In the genomic region with DNA sequence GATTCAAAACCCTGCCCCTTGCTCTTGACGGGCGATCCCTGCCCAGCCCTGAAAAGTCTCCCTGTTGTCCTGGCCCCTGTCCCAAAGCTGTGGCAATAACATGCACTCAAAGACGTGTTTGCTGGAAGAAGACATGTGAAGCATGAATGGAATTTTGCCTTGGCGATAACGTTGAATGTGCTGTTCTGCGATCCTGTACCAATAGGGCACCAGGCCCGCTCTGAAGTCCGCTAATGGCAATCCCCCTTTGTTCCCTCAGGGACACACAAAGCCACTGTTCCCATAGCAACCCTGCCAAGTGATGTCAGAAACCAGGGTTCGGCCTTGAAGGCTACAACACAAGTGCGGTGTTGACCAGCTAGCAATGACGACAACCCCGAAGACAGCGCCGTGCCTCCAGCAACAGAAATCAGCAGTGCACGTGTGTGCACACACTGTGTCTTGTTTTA, we compare ENCODE assay signal across 9 cellular contexts.
DNase-seq lines count a peak whose midpoint lies in the region; ATAC-seq, FAIRE-seq and TF ChIP-seq lines count a peak whose summit lies in the region.
"Had no signal": no experiment of that assay in that cellular context is flagged by ENCODE, and none has a peak within 500 bp of the region (broad histone marks: within the 10 kb centered on the region; RNA-seq: fewer than 3 reads in every experiment).

No MANE protein-coding gene starts in this region.

- no peak for TF ChIP-seq RAD21 in HepG2 (CRISPR knock-in tag; IDR thresholded peaks at IDR 0.05)

- BruUV-seq in HepG2 (replicated peaks; lab: Mats Ljungman, UMichigan) = no TSS peak

- H3K4me1 ChIP-seq in endocrine pancreas (ENCODE audit: control insufficient read depth, insufficient read depth, low read length) (no peaks in the 10 kb centered on the region), HepG2 (ENCODE audit: insufficient read depth, low read length) (0 out of 2 replicates have a peak, but pooled peaks cover 8% of the 10 kb centered on the region), stomach (peaks cover 0 to 6% (median 0%) of the 10 kb centered on the region in 4 donors)

- peaks cover 13 to 15% of the 10 kb centered on the region in 2 donors for H3K27me3 Mint-ChIP-seq in T-cell

- no peaks in the 10 kb centered on the region for H3K9me3 ChIP-seq in endocrine pancreas (ENCODE audit: control insufficient read depth, low read length)
- H3K9me3 ChIP-seq in HepG2 (ENCODE audit: low read length) = no peaks in the 10 kb centered on the region
- no peaks in the 10 kb centered on the region for H3K9me3 ChIP-seq in stomach
- H3K9me3 ChIP-seq in MG63 = no peaks in the 10 kb centered on the region

- 31% methylated on average over 13 of the region's 15 CpGs for WGBS in HepG2 (ENCODE audit: low lambda C conversion rate)
- WGBS in stomach, 5 donors = 38 to 64% (median 43%) methylated on average over 15 of the region's 15 CpGs

- H3K79me2 ChIP-seq in HepG2 (ENCODE audit: insufficient read depth, low read length) = no peaks in the 10 kb centered on the region

- H3K36me3 ChIP-seq in endocrine pancreas (ENCODE audit: control insufficient read depth, insufficient read depth, low read length) = no peaks in the 10 kb centered on the region
- no peaks in the 10 kb centered on the region for H3K36me3 ChIP-seq in HepG2 (replicated peaks in 1 of 2; ENCODE audit: control insufficient read depth in 1 of 2, insufficient read depth in 2 of 2, low read length in 2 of 2)
- no peaks in the 10 kb centered on the region for H3K36me3 ChIP-seq in stomach
- H3K36me3 ChIP-seq in MG63 = no peaks in the 10 kb centered on the region

- no peaks in the 10 kb centered on the region for H3K4me1 Mint-ChIP-seq in T-cell

- POLR2A ChIA-PET in HepG2 (lab: Yijun Ruan, JAX) (no interaction called here), T-cell (lab: Charles Lee) (no interaction called here)

- intact Hi-C loops in HepG2 (cut with micrococcal nuclease; ENCODE audit: unreplicated experiment) = no loop called here
- intact Hi-C loops in stomach (cut with DNase I; ENCODE audit: low total_unique reads) = no loop called here

- ATAC-seq in HepG2 (peak; percentile 79), GM19455 (IDR thresholded peaks at IDR 0.05; ENCODE audit: unreplicated experiment) (no peak), T-cell (replicated peaks in 1 of 4) (no peak)
- ATAC-seq: activated CD4-positive, CD25-positive, alpha-beta regulatory T cell treated with anti-CD3 and anti-CD28 coated beads, Interleukin-2, amount 50 U/mL, for 24 hours had no signal

- no peak overlapping the region for H3K9ac ChIP-seq in endocrine pancreas (ENCODE audit: control insufficient read depth, insufficient read depth, low read length)
- no peak overlapping the region for H3K9ac ChIP-seq in HepG2 (ENCODE audit: insufficient read depth, low read depth, low read length)

- no peaks in the 10 kb centered on the region for H3K9me3 Mint-ChIP-seq in T-cell

- no peak for TF ChIP-seq CTCF in HepG2 (CRISPR knock-in tag; IDR thresholded peaks at IDR 0.05)
- no peak for TF ChIP-seq CTCF in stomach (IDR thresholded peaks at IDR 0.05)

- H3K27ac ChIP-seq in HepG2 (ENCODE audit: extremely low read length, insufficient read depth, low read length) = no peak overlapping the region
- peak overlapping the region in 2 of 5 donors; percentile 34 to 50 for H3K27ac ChIP-seq in stomach

- CTCF ChIA-PET in HepG2 (lab: Yijun Ruan, JAX; ENCODE audit: low intra/inter-chr PET ratio, low total read pairs) (no interaction called here), T-cell (lab: Charles Lee) (no interaction called here)

- TF ChIP-seq POLR2A in HepG2 (IDR thresholded peaks at IDR 0.05; ENCODE audit: insufficient read depth in 1 of 2, low read depth in 2 of 2, low read length in 2 of 2) = no peak
- no peak for TF ChIP-seq POLR2A in stomach (IDR thresholded peaks at IDR 0.05)

- H3K36me3 Mint-ChIP-seq in T-cell = no peaks in the 10 kb centered on the region

- no peak overlapping the region for H3K4me3 Mint-ChIP-seq in T-cell

- TF ChIP-seq EP300 in HepG2 (IDR thresholded peaks at IDR 0.05; ENCODE audit: low read depth in 2 of 2, low read length in 2 of 2) (peak in 1 of 2 experiments; percentile 68; a peak in 2 of 4 replicates), HepG2 (CRISPR knock-in tag; IDR thresholded peaks at IDR 0.05; ENCODE audit: borderline replicate concordance) (peak; percentile 22; the same call in 1 of the 2 replicates), stomach (IDR thresholded peaks at IDR 0.05) (peak; percentile 80)

- no peak overlapping the region for H3K4me2 ChIP-seq in HepG2 (ENCODE audit: low read depth, low read length)

- H4K20me1 ChIP-seq in HepG2 (ENCODE audit: insufficient read depth, low read length) = no peaks in the 10 kb centered on the region

- H3K27me3 ChIP-seq in endocrine pancreas (ENCODE audit: control insufficient read depth, insufficient read depth, low read length) = no peaks in the 10 kb centered on the region
- peaks cover 0 to 16% of the 10 kb centered on the region in 2 experiments; a peak in 2 of 5 replicates for H3K27me3 ChIP-seq in HepG2 (ENCODE audit: control insufficient read depth in 1 of 2, insufficient read depth in 2 of 2, low read length in 2 of 2)
- H3K27me3 ChIP-seq in stomach = peaks cover 0 to 7% (median 0%) of the 10 kb centered on the region in 3 donors
- no peaks in the 10 kb centered on the region for H3K27me3 ChIP-seq in MG63

- peak overlapping the region; percentile 16 for H3K4me3 ChIP-seq in endocrine pancreas (ENCODE audit: control insufficient read depth, insufficient read depth, low read length)
- no peak overlapping the region for H3K4me3 ChIP-seq in HepG2 (replicated peaks in 1 of 3; ENCODE audit: insufficient read depth in 1 of 3, low read depth in 2 of 3, low read length in 3 of 3)
- H3K4me3 ChIP-seq in stomach = no peak overlapping the region
- no peak overlapping the region for H3K4me3 ChIP-seq in MG63

- no peak overlapping the region for H2AFZ ChIP-seq in HepG2 (ENCODE audit: low read length)

- in situ Hi-C loops in HepG2 (cut with HindIII; ENCODE audit: extremely low pct_ligation_motif_present, low pct_unique_long_range_greater_than_20kb) = no loop called here

- peak; percentile 51 for FAIRE-seq in HepG2 (lab: Jason Lieb, UNC)

- DNase-seq in NCI-H146 treated with DMSO at 0.1 percent for 48 hours (lab: John Stamatoyannopoulos, UW; ENCODE audit: unreplicated experiment) (peak; percentile 36), HepG2 (ENCODE audit: low spot score) (peak; percentile 88), stomach (no peak), MG63 (no peak), D341Med (ENCODE audit: low spot score) (no peak), T-cell (no peak)

- H3K27ac Mint-ChIP-seq in T-cell = no peak overlapping the region

TF ChIP-seq in HepG2, 621 proteins besides CTCF, POLR2A, EP300 and RAD21 (continues in another document):
- no peak for TF ChIP-seq ZSCAN25 (CRISPR knock-in tag; IDR thresholded peaks at IDR 0.05)
- no peak for TF ChIP-seq MBNL3 (CRISPR knock-in tag; conservative IDR thresholded peaks at IDR 0.05)
- TF ChIP-seq SKI (IDR thresholded peaks at IDR 0.05; ENCODE audit: partially characterized antibody) = no peak
- no peak for TF ChIP-seq ESRRA (CRISPR knock-in tag; IDR thresholded peaks at IDR 0.05; ENCODE audit: low read depth)
- TF ChIP-seq, protein P1, sequence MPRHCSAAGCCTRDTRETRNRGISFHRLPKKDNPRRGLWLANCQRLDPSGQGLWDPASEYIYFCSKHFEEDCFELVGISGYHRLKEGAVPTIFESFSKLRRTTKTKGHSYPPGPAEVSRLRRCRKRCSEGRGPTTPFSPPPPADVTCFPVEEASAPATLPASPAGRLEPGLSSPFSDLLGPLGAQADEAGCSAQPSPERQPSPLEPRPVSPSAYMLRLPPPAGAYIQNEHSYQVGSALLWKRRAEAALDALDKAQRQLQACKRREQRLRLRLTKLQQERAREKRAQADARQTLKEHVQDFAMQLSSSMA (CRISPR knock-in tag; IDR thresholded peaks at IDR 0.05) = no peak
- TF ChIP-seq RARA (CRISPR knock-in tag; IDR thresholded peaks at IDR 0.05) = no peak
- no peak for TF ChIP-seq SRF (IDR thresholded peaks at IDR 0.05; ENCODE audit: low read depth, low read length)
- TF ChIP-seq MYC (CRISPR knock-in tag; IDR thresholded peaks at IDR 0.05; ENCODE audit: borderline replicate concordance) = no peak
- TF ChIP-seq CEBPG (CRISPR knock-in tag; IDR thresholded peaks at IDR 0.05) = 0 out of 2 replicates have a peak, but pooled peaks have one; percentile 38
- no peak for TF ChIP-seq FIP1L1 (IDR thresholded peaks at IDR 0.05; ENCODE audit: borderline replicate concordance, insufficient read depth, low read depth, low read length)
- TF ChIP-seq MEIS1 (CRISPR knock-in tag; IDR thresholded peaks at IDR 0.05; ENCODE audit: borderline replicate concordance) = no peak
- no peak for TF ChIP-seq ZBED4 (CRISPR knock-in tag; IDR thresholded peaks at IDR 0.05; ENCODE audit: borderline replicate concordance)
- peak; percentile 60 for TF ChIP-seq BCL6 (CRISPR knock-in tag; IDR thresholded peaks at IDR 0.05)

Comparison
In these comparisons a context has a peak if more than half of its experiments do, and no peak if none do; other contexts are left out.
1. DNase-seq: peak in NCI-H146 treated with DMSO at 0.1 percent for 48 hours (single experiment) and HepG2 (single experiment); none in stomach (single experiment), MG63 (single experiment), D341Med (single experiment) and T-cell (0 of 34).